In the genomic region with DNA sequence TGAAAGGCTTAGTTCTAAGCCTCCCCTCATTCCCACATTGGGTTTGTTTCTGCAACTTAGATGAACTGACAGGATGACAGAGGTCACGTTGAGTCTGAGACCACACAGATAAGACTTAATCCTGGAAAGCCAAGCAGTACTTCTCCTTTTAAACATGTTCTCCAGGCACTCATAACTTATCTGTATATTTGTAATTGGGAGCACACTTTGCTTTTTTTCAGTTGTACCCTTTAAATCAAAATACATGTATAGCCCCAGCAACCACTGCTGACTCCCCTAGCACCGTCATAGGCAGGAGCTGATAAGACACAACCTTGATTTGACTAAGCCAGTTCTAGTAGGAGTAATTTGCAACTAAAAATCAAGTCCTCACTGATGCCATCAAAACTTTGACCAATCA, we compare ENCODE assay signal across 23 cellular contexts.
"Had no signal": no experiment of that assay in that cellular context is flagged by ENCODE, and none has a peak within 500 bp of the region (broad histone marks: within the 10 kb centered on the region; RNA-seq: fewer than 3 reads in every experiment).

No MANE protein-coding gene starts in this region.

- DNase-seq: activated B cell treated with CpG ODN at 0.5 μM for 24 hours; activated CD4-positive, alpha-beta T cell treated with anti-CD3 and anti-CD28 coated beads for 48 hours; activated CD4-positive, alpha-beta T cell treated with anti-CD3 and anti-CD28 coated beads, Interleukin-2, amount 50 U/mL, for 1 hour; activated CD4-positive, alpha-beta T cell treated with anti-CD3 and anti-CD28 coated beads, Interleukin-2, amount 50 U/mL, for 48 hours; activated CD8-positive, alpha-beta memory T cell treated with anti-CD3 and anti-CD28 coated beads for 24 hours; activated CD8-positive, alpha-beta T cell treated with anti-CD3 and anti-CD28 coated beads for 36 hours; activated effector memory CD4-positive, alpha-beta T cell treated with anti-CD3 and anti-CD28 coated beads, Interleukin-2, amount 50 U/mL, for 16 hours; activated naive CD4-positive, alpha-beta T cell treated with anti-CD3 and anti-CD28 coated beads for 36 hours; activated naive CD8-positive, alpha-beta T cell treated with anti-CD3 and anti-CD28 coated beads for 36 hours; activated naive CD8-positive, alpha-beta T cell treated with anti-CD3 and anti-CD28 coated beads, Interleukin-2, amount 50 U/mL, for 24 hours; activated T-cell treated with anti-CD3 and anti-CD28 coated beads, Interleukin-2, amount 50 U/mL, for 4 hours; adrenal gland; central memory CD4-positive, alpha-beta T cell; cerebellar nuclear complex; colonic mucosa; effector CD8-positive, alpha-beta T cell; esophagus squamous epithelium; head of caudate nucleus; T-helper 1 cell; T-helper 17 cell; T1000; WERI-Rb-1 had no signal

- ATAC-seq: activated CD4-positive, CD25-positive, alpha-beta regulatory T cell treated with anti-CD3 and anti-CD28 coated beads, Interleukin-2, amount 50 U/mL, for 24 hours; activated CD8-positive, alpha-beta T cell treated with anti-CD3 and anti-CD28 coated beads for 36 hours; activated naive CD8-positive, alpha-beta T cell treated with anti-CD3 and anti-CD28 coated beads, Interleukin-2, amount 50 U/mL, for 24 hours; activated T-cell treated with anti-CD3 and anti-CD28 coated beads, Interleukin-2, amount 50 U/mL, for 4 hours; T-helper 17 cell had no signal
